26 cellular contexts compared by ENCODE assay signal in genomic region chr4:174865418-174865985, GRCh38. TPM values are rescaled to one million over a fixed set of nuclear protein-coding genes. Genes with fewer than 3 reads are reported as not detected.
"Had no signal": no experiment of that assay in that cellular context is flagged by ENCODE, and none has a peak within 500 bp of the region (broad histone marks: within the 10 kb centered on the region; RNA-seq: fewer than 3 reads in every experiment).

No MANE protein-coding gene starts in this region.

- H3K4me1 ChIP-seq: esophagus squamous epithelium, foreskin keratinocyte, tibial nerve, upper lobe of right lung, vagina had no signal

- H3K36me3 ChIP-seq: esophagus squamous epithelium, neutrophil, tibial nerve, upper lobe of right lung, vagina had no signal

- H3K27ac ChIP-seq: esophagus squamous epithelium, foreskin keratinocyte, neutrophil, skin epidermis, testis, tibial nerve, upper lobe of right lung, vagina had no signal

- DNase-seq: effector memory CD8-positive, alpha-beta T cell; esophagus squamous epithelium; foreskin keratinocyte; immature natural killer cell; kidney; left colon; left ventricle myocardium superior; mesenchymal stem cell; naive thymus-derived CD8-positive, alpha-beta T cell; posterior cingulate gyrus; stimulated activated CD4-positive, alpha-beta T cell treated with anti-CD3 and anti-CD28 coated beads, Interleukin-2, amount 100 ng/mL, for 24 hours; stimulated activated CD4-positive, alpha-beta T cell treated with anti-CD3 and anti-CD28 coated beads, Interleukin-4, amount 100 ng/mL, for 4 hours; stimulated activated naive B cell treated with anti-CD40 and anti-IgM and Interleukin-4, amounts not matched to agents 10 μg/mL and 1 μg/mL and 100 μg/mL, for 72 hours; stimulated activated naive CD8-positive, alpha-beta T cell treated with anti-CD3 and anti-CD28 coated beads, Interleukin-15, amount 100 ng/mL, for 72 hours; testis; upper lobe of right lung had no signal

- ATAC-seq: effector memory CD8-positive, alpha-beta T cell; foreskin keratinocyte; left colon; left ventricle myocardium superior; naive thymus-derived CD8-positive, alpha-beta T cell; sciatic nerve; stimulated activated naive B cell treated with anti-CD40 and anti-IgM and Interleukin-4, amounts not matched to agents 10 μg/mL and 1 μg/mL and 100 μg/mL, for 72 hours; stimulated activated naive CD8-positive, alpha-beta T cell treated with anti-CD3 and anti-CD28 coated beads, Interleukin-15, amount 100 ng/mL, for 72 hours; upper lobe of right lung had no signal

- H3K27me3 ChIP-seq: esophagus squamous epithelium, foreskin keratinocyte, neutrophil, testis, tibial nerve, upper lobe of right lung, vagina had no signal

- H3K9me3 ChIP-seq: esophagus squamous epithelium, neutrophil, testis, tibial nerve, upper lobe of right lung, vagina had no signal

- H3K4me3 ChIP-seq: esophagus squamous epithelium, lung, skin epidermis, testis, tibial nerve, upper lobe of right lung, vagina had no signal

RNA-seq across cellular contexts. Expression of gene GLRA3, which starts 36.5 kb away (rescaled TPM):
- total RNA-seq: epithelial cell of proximal tubule; esophagus squamous epithelium; foreskin keratinocyte; kidney; left colon; left ventricle myocardium superior; naive thymus-derived CD8-positive, alpha-beta T cell; osteoblast; pulmonary artery endothelial cell; sciatic nerve; tibial nerve; upper lobe of right lung; vagina had no signal

RNA-seq across cellular contexts. Expression of gene ADAM29, which starts 52.7 kb away (rescaled TPM):
- total RNA-seq: epithelial cell of proximal tubule; esophagus squamous epithelium; foreskin keratinocyte; kidney; left colon; left ventricle myocardium superior; naive thymus-derived CD8-positive, alpha-beta T cell; osteoblast; pulmonary artery endothelial cell; sciatic nerve; subcutaneous adipose tissue; tibial nerve; upper lobe of right lung; vagina had no signal
